ENCODE assay signal across 7 cellular contexts in the genomic region with DNA sequence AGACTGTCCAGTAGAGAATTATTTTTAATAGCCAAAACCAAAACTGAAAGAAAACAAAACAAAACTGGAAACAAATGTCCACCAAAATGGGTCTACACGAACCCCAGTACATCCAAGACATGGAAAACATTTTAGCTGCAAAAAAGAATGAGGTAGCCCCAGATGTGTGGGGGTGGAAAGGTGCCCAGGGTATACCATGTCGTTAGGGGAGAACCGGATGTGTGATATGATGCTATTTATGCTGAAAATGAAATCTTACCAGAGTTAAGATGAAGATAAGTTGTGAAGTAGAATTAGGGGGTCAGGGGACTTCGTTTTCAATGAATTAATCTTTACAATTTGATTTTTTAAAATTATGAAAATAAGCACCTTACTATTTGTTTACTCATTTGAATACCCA.
DNase-seq lines count a peak whose midpoint lies in the region; ATAC-seq and TF ChIP-seq lines count a peak whose summit lies in the region.
"Not testable (repeated sequence)": the region's sequence is repeated elsewhere in the genome, so short reads cannot be mapped to it uniquely, and the experiment has no call there.

No MANE protein-coding gene starts in this region.

- not testable (repeated sequence) for TF ChIP-seq CTCF in DOHH2 (IDR thresholded peaks at IDR 0.05; ENCODE audit: low read depth, low read length, poor library complexity, severe bottlenecking); activated CD8-positive, alpha-beta T cell treated with anti-CD3 and anti-CD28 coated beads for 36 hours (IDR thresholded peaks at IDR 0.05); natural killer cell (IDR thresholded peaks at IDR 0.05)

- not testable (repeated sequence) for H3K27me3 ChIP-seq in BLaER1 treated with 17β-estradiol and CSF1 and Interleukin-3, amounts not matched to agents 10 nM and 100 nM; DOHH2 (ENCODE audit: control insufficient read depth, low read length)

- not testable (repeated sequence) for H3K27me3 Mint-ChIP-seq in activated CD8-positive, alpha-beta T cell treated with anti-CD3 and anti-CD28 coated beads for 36 hours; activated naive CD8-positive, alpha-beta T cell; effector memory CD8-positive, alpha-beta T cell; natural killer cell (ENCODE audit: low read depth in 2 of 2); stimulated activated naive CD8-positive, alpha-beta T cell treated with anti-CD3 and anti-CD28 coated beads, Interleukin-15, amount 100 ng/mL, for 72 hours

- not testable (repeated sequence) for H4K20me1 ChIP-seq in BLaER1 treated with 17β-estradiol and CSF1 and Interleukin-3, amounts not matched to agents 10 nM and 100 nM; DOHH2 (ENCODE audit: control insufficient read depth, insufficient read depth, low read depth, low read length)

- not testable (repeated sequence) for H3K9me3 ChIP-seq in BLaER1 treated with 17β-estradiol and CSF1 and Interleukin-3, amounts not matched to agents 10 nM and 100 nM (replicated peaks in 1 of 11); DOHH2 (ENCODE audit: control insufficient read depth, insufficient read depth, low read length)

- not testable (repeated sequence) for H3K4me3 ChIP-seq in BLaER1 treated with 17β-estradiol and CSF1 and Interleukin-3, amounts not matched to agents 10 nM and 100 nM; DOHH2 (ENCODE audit: low read length)

- not testable (repeated sequence) for H3K9me2 ChIP-seq in DOHH2 (replicated peaks; ENCODE audit: control insufficient read depth, low read length)

- peak overlapping the region in 4 of 11 experiments; percentile 7 to 38 (median 16); a peak in 3 of 22 replicates for H3K4me2 ChIP-seq in BLaER1 treated with 17β-estradiol and CSF1 and Interleukin-3, amounts not matched to agents 10 nM and 100 nM
- H3K4me2 ChIP-seq in DOHH2 (ENCODE audit: low read length) = peak overlapping the region; percentile 36; the same call in 1 of the 2 replicates

- intact Hi-C loops in activated CD8-positive, alpha-beta T cell treated with anti-CD3 and anti-CD28 coated beads for 36 hours (cut with micrococcal nuclease); natural killer cell (cut with micrococcal nuclease): not testable (repeated sequence)

- H3K36me3 Mint-ChIP-seq in activated CD8-positive, alpha-beta T cell treated with anti-CD3 and anti-CD28 coated beads for 36 hours (ENCODE audit: low read depth); activated naive CD8-positive, alpha-beta T cell; effector memory CD8-positive, alpha-beta T cell (ENCODE audit: insufficient read depth); natural killer cell: not testable (repeated sequence)

- POLR2A ChIA-PET in activated CD8-positive, alpha-beta T cell treated with anti-CD3 and anti-CD28 coated beads for 36 hours (lab: Charles Lee) = not testable (repeated sequence)

- H3K79me2 ChIP-seq in DOHH2 (ENCODE audit: control insufficient read depth, low read length) = not testable (repeated sequence)

- not testable (repeated sequence) for H3K36me3 ChIP-seq in BLaER1 treated with 17β-estradiol and CSF1 and Interleukin-3, amounts not matched to agents 10 nM and 100 nM; DOHH2 (ENCODE audit: control insufficient read depth, low read length)

- not testable (repeated sequence) for H3K9me3 Mint-ChIP-seq in activated CD8-positive, alpha-beta T cell treated with anti-CD3 and anti-CD28 coated beads for 36 hours; activated naive CD8-positive, alpha-beta T cell (ENCODE audit: low read depth); effector memory CD8-positive, alpha-beta T cell; natural killer cell; stimulated activated naive CD8-positive, alpha-beta T cell treated with anti-CD3 and anti-CD28 coated beads, Interleukin-15, amount 100 ng/mL, for 72 hours

- H3K4me1 ChIP-seq in BLaER1 treated with 17β-estradiol and CSF1 and Interleukin-3, amounts not matched to agents 10 nM and 100 nM; DOHH2 (ENCODE audit: control insufficient read depth, low read length): not testable (repeated sequence)

- CTCF ChIA-PET in activated CD8-positive, alpha-beta T cell treated with anti-CD3 and anti-CD28 coated beads for 36 hours (lab: Charles Lee) = not testable (repeated sequence)

- ATAC-seq in activated CD8-positive, alpha-beta T cell treated with anti-CD3 and anti-CD28 coated beads for 36 hours = peak; percentile 74
- peak; percentile 39 for ATAC-seq in effector memory CD8-positive, alpha-beta T cell (replicated peaks)
- ATAC-seq in natural killer cell = not testable (repeated sequence)
- peak; percentile 48 for ATAC-seq in stimulated activated naive CD8-positive, alpha-beta T cell treated with anti-CD3 and anti-CD28 coated beads, Interleukin-15, amount 100 ng/mL, for 72 hours

- not testable (repeated sequence) for H3F3A ChIP-seq in DOHH2 (ENCODE audit: control insufficient read depth, insufficient read depth)

- H3K27ac ChIP-seq in BLaER1 treated with 17β-estradiol and CSF1 and Interleukin-3, amounts not matched to agents 10 nM and 100 nM = peak overlapping the region in 7 of 11 experiments; percentile 27 to 58 (median 42); a peak in 9 of 22 replicates
- not testable (repeated sequence) for H3K27ac ChIP-seq in DOHH2 (ENCODE audit: low read depth, low read length)

- not testable (repeated sequence) for H3K9ac ChIP-seq in BLaER1 treated with 17β-estradiol and CSF1 and Interleukin-3, amounts not matched to agents 10 nM and 100 nM

- H3K4me1 Mint-ChIP-seq in activated CD8-positive, alpha-beta T cell treated with anti-CD3 and anti-CD28 coated beads for 36 hours (ENCODE audit: low read depth); activated naive CD8-positive, alpha-beta T cell (ENCODE audit: low read depth); effector memory CD8-positive, alpha-beta T cell (ENCODE audit: low read depth in 2 of 2); natural killer cell; stimulated activated naive CD8-positive, alpha-beta T cell treated with anti-CD3 and anti-CD28 coated beads, Interleukin-15, amount 100 ng/mL, for 72 hours: not testable (repeated sequence)

- not testable (repeated sequence) for H3K27ac Mint-ChIP-seq in activated CD8-positive, alpha-beta T cell treated with anti-CD3 and anti-CD28 coated beads for 36 hours; activated naive CD8-positive, alpha-beta T cell
- peak overlapping the region in 1 of 2 donors; percentile 86 for H3K27ac Mint-ChIP-seq in effector memory CD8-positive, alpha-beta T cell
- H3K27ac Mint-ChIP-seq in natural killer cell = peak overlapping the region; percentile 27 to 54
- H3K27ac Mint-ChIP-seq in stimulated activated naive CD8-positive, alpha-beta T cell treated with anti-CD3 and anti-CD28 coated beads, Interleukin-15, amount 100 ng/mL, for 72 hours = peak overlapping the region in 1 of 2 donors; percentile 19

- H3K4me3 Mint-ChIP-seq in activated CD8-positive, alpha-beta T cell treated with anti-CD3 and anti-CD28 coated beads for 36 hours; natural killer cell: not testable (repeated sequence)
- H3K4me3 Mint-ChIP-seq in activated naive CD8-positive, alpha-beta T cell = peak overlapping the region; percentile 30
- peak overlapping the region in 1 of 2 donors; percentile 40 for H3K4me3 Mint-ChIP-seq in effector memory CD8-positive, alpha-beta T cell
- peak overlapping the region; percentile 50 to 66 for H3K4me3 Mint-ChIP-seq in stimulated activated naive CD8-positive, alpha-beta T cell treated with anti-CD3 and anti-CD28 coated beads, Interleukin-15, amount 100 ng/mL, for 72 hours

- not testable (repeated sequence) for DNase-seq in activated CD8-positive, alpha-beta T cell treated with anti-CD3 and anti-CD28 coated beads for 36 hours; effector memory CD8-positive, alpha-beta T cell; natural killer cell; stimulated activated naive CD8-positive, alpha-beta T cell treated with anti-CD3 and anti-CD28 coated beads, Interleukin-15, amount 100 ng/mL, for 72 hours
